29 cellular contexts compared by ENCODE assay signal in the genomic region with DNA sequence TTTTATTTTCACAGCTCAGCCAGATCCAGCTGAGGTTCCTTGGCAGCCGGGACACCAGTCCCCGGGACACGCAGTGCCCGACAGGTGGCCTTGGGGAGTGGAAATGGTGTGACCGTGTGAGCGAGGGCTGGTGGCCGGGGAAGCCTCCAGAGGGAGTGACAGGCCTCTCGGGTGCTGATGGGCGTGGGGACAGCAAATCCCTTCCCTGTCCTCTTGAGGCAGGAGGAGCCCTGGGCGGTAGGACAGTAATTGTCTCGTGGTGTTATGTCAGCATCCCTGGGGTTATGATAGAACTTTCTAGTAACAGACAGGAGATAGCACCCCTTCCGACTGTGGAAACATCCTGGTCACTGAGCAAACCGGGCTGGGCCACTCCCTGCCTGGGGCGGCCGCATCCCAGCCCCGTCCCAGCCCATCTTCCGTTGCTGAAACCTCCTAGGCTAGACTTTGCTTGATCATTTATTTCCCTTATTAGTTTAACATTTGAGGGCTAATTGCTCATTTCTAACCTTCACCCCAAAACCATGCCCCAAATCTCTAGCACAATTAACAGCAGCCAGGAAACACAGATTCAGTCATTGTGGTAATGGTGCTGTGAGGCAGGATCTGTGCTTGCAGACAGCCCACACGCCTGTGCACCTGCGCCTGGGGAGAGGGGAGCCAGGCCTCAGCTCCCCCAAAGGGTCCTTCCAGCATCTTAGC.
DNase-seq lines count a peak whose midpoint lies in the region; ATAC-seq, FAIRE-seq and TF ChIP-seq lines count a peak whose summit lies in the region.
"Had no signal": no experiment of that assay in that cellular context is flagged by ENCODE, and none has a peak within 500 bp of the region (broad histone marks: within the 10 kb centered on the region; RNA-seq: fewer than 3 reads in every experiment).

No MANE protein-coding gene starts in this region.

- in situ Hi-C loops in HepG2 (cut with HindIII; ENCODE audit: extremely low pct_ligation_motif_present, low pct_unique_long_range_greater_than_20kb): no loop called here

- H3K27ac ChIP-seq in HepG2 (ENCODE audit: extremely low read length, insufficient read depth, low read length): no peak overlapping the region
- H3K27ac ChIP-seq in right lobe of liver: no peak overlapping the region
- no peak overlapping the region for H3K27ac ChIP-seq in right cardiac atrium (ENCODE audit: low read length)
- H3K27ac ChIP-seq in lower lobe of right lung: no peak overlapping the region
- H3K27ac ChIP-seq: BLaER1, esophagus muscularis mucosa, foreskin keratinocyte, KMS-11, tibial nerve had no signal

- H3K9ac ChIP-seq in HepG2 (ENCODE audit: insufficient read depth, low read depth, low read length): no peak overlapping the region
- H3K9ac ChIP-seq: BLaER1, KMS-11 had no signal

- H3K27ac Mint-ChIP-seq in activated T-helper 17 cell treated with anti-CD3 and anti-CD28 coated beads, Interleukin-2, amount 50 U/mL, for 72 hours: no peak overlapping the region
- H3K27ac Mint-ChIP-seq: activated CD4-positive, alpha-beta T cell treated with anti-CD3 and anti-CD28 coated beads, Interleukin-2, amount 10 ng/mL, durations not matched to agents 24 days and 14 days; activated naive CD8-positive, alpha-beta T cell; naive B cell had no signal

- H3K4me1 ChIP-seq in HepG2 (ENCODE audit: insufficient read depth, low read length): no peaks in the 10 kb centered on the region
- H3K4me1 ChIP-seq in right lobe of liver: no peaks in the 10 kb centered on the region
- H3K4me1 ChIP-seq in right cardiac atrium (ENCODE audit: control insufficient read depth, insufficient read depth, low read length): no peaks in the 10 kb centered on the region
- no peaks in the 10 kb centered on the region for H3K4me1 ChIP-seq in lower lobe of right lung
- H3K4me1 ChIP-seq: esophagus muscularis mucosa, foreskin keratinocyte, tibial nerve had no signal

- peaks cover 0 to 34% of the 10 kb centered on the region in 2 experiments; a peak in 3 of 5 replicates for H3K27me3 ChIP-seq in HepG2 (ENCODE audit: control insufficient read depth in 1 of 2, insufficient read depth in 2 of 2, low read length in 2 of 2)
- H3K27me3 ChIP-seq in right lobe of liver: no peaks in the 10 kb centered on the region
- no peaks in the 10 kb centered on the region for H3K27me3 ChIP-seq in right cardiac atrium (ENCODE audit: control insufficient read depth, insufficient read depth)
- no peaks in the 10 kb centered on the region for H3K27me3 ChIP-seq in lower lobe of right lung (ENCODE audit: low read depth)
- H3K27me3 ChIP-seq: BLaER1 had no signal

- BruUV-seq in HepG2 (replicated peaks; lab: Mats Ljungman, UMichigan): no TSS peak

- POLR2A ChIA-PET in HepG2 (lab: Yijun Ruan, JAX): no interaction called here

- H3K36me3 ChIP-seq in HepG2 (replicated peaks in 1 of 2; ENCODE audit: control insufficient read depth in 1 of 2, insufficient read depth in 2 of 2, low read length in 2 of 2): no peaks in the 10 kb centered on the region
- no peaks in the 10 kb centered on the region for H3K36me3 ChIP-seq in right lobe of liver
- no peaks in the 10 kb centered on the region for H3K36me3 ChIP-seq in lower lobe of right lung

- ATAC-seq in HepG2 (peak; percentile 20; the same call in 2 of the 3 replicates), right lobe of liver (no peak), right cardiac atrium (peak; percentile 76 to 80), left lobe of liver (no peak), lower lobe of right lung (no peak), HG02610 (IDR thresholded peaks at IDR 0.05; ENCODE audit: unreplicated experiment) (no peak)
- peak; percentile 59 for ATAC-seq in activated T-helper 17 cell treated with anti-CD3 and anti-CD28 coated beads, Interleukin-2, amount 50 U/mL, for 72 hours (replicated peaks)
- ATAC-seq: foreskin keratinocyte had no signal

- H3K9me3 ChIP-seq in HepG2 (ENCODE audit: low read length) (peaks cover 22% of the 10 kb centered on the region; the same call in 1 of the 2 replicates), right lobe of liver (no peaks in the 10 kb centered on the region), right cardiac atrium (ENCODE audit: control insufficient read depth, low read length) (no peaks in the 10 kb centered on the region), lower lobe of right lung (peaks cover 13% of the 10 kb centered on the region)

- 46% methylated on average over 13 of the region's 19 CpGs for WGBS in HepG2 (ENCODE audit: low lambda C conversion rate)
- WGBS in right lobe of liver (ENCODE audit: insufficient coverage, low coverage, low lambda C conversion rate, missing lambda C conversion rate): 78% methylated on average over 13 of the region's 19 CpGs
- WGBS in right cardiac atrium: 71% methylated on average over 19 of the region's 19 CpGs

- H3K4me3 Mint-ChIP-seq in activated T-helper 17 cell treated with anti-CD3 and anti-CD28 coated beads, Interleukin-2, amount 50 U/mL, for 72 hours: no peak overlapping the region
- H3K4me3 Mint-ChIP-seq: activated CD4-positive, alpha-beta T cell treated with anti-CD3 and anti-CD28 coated beads, Interleukin-2, amount 10 ng/mL, durations not matched to agents 24 days and 14 days; activated naive CD8-positive, alpha-beta T cell; naive B cell had no signal

- no peak overlapping the region for H3K4me3 ChIP-seq in HepG2 (replicated peaks in 1 of 3; ENCODE audit: insufficient read depth in 1 of 3, low read depth in 2 of 3, low read length in 3 of 3)
- H3K4me3 ChIP-seq in right lobe of liver: no peak overlapping the region
- H3K4me3 ChIP-seq in right cardiac atrium (ENCODE audit: low read length): no peak overlapping the region
- H3K4me3 ChIP-seq in lower lobe of right lung: no peak overlapping the region
- H3K4me3 ChIP-seq: BLaER1, esophagus muscularis mucosa, tibial nerve had no signal

- no peak for TF ChIP-seq CTCF in HepG2 (CRISPR knock-in tag; IDR thresholded peaks at IDR 0.05)
- no peak for TF ChIP-seq CTCF in right lobe of liver (IDR thresholded peaks at IDR 0.05)
- no peak for TF ChIP-seq CTCF in lower lobe of right lung (IDR thresholded peaks at IDR 0.05)

- peaks cover 5% of the 10 kb centered on the region for H3K27me3 Mint-ChIP-seq in activated T-helper 17 cell treated with anti-CD3 and anti-CD28 coated beads, Interleukin-2, amount 50 U/mL, for 72 hours
- H3K27me3 Mint-ChIP-seq: activated naive CD8-positive, alpha-beta T cell had no signal

- DNase-seq in HepG2 (ENCODE audit: low spot score) (no peak), right lobe of liver (no peak), right cardiac atrium (peak; percentile 50 to 78 (median 78)), NCI-H1436 (lab: John Stamatoyannopoulos, UW) (no peak), left lobe of liver (ENCODE audit: low spot score) (no peak), lower lobe of right lung (no peak)
- DNase-seq: activated CD4-positive, alpha-beta T cell treated with anti-CD3 and anti-CD28 coated beads, Interleukin-2, amount 10 ng/mL, durations not matched to agents 24 days and 14 days; aorta; caudate nucleus; COR-L47; DMS79; foreskin keratinocyte; GF-D8; mesendoderm; naive B cell; NCI-H1436 treated with DMSO at 0.1 percent for 48 hours; NCI-H2107; NCI-H748 treated with DMSO at 0.1 percent for 48 hours; nucleus accumbens; small intestine; stimulated activated CD4-positive, alpha-beta T cell treated with anti-CD3 and anti-CD28 coated beads, Interleukin-2, amount 100 ng/mL, for 24 hours had no signal

- TF ChIP-seq POLR2A in HepG2 (IDR thresholded peaks at IDR 0.05; ENCODE audit: insufficient read depth in 1 of 2, low read depth in 2 of 2, low read length in 2 of 2) (no peak), right lobe of liver (IDR thresholded peaks at IDR 0.05) (no peak)

- no peaks in the 10 kb centered on the region for H3K36me3 Mint-ChIP-seq in activated T-helper 17 cell treated with anti-CD3 and anti-CD28 coated beads, Interleukin-2, amount 50 U/mL, for 72 hours (ENCODE audit: low read depth)
- H3K36me3 Mint-ChIP-seq: activated naive CD8-positive, alpha-beta T cell had no signal

- intact Hi-C loops in HepG2 (cut with micrococcal nuclease; ENCODE audit: unreplicated experiment): no loop called here
- intact Hi-C loops in right lobe of liver (cut with DNase I): no loop called here
- intact Hi-C loops in right cardiac atrium (cut with DNase I): no loop called here
- intact Hi-C loops in lower lobe of right lung (cut with DNase I): no loop called here

- H3K4me2 ChIP-seq in HepG2 (ENCODE audit: low read depth, low read length): no peak overlapping the region
- H3K4me2 ChIP-seq: BLaER1, KMS-11 had no signal

- H3K9me3 Mint-ChIP-seq in activated T-helper 17 cell treated with anti-CD3 and anti-CD28 coated beads, Interleukin-2, amount 50 U/mL, for 72 hours: no peaks in the 10 kb centered on the region
- H3K9me3 Mint-ChIP-seq: activated CD4-positive, alpha-beta T cell treated with anti-CD3 and anti-CD28 coated beads, Interleukin-2, amount 10 ng/mL, durations not matched to agents 24 days and 14 days had no signal

- TF ChIP-seq EP300 in HepG2 (IDR thresholded peaks at IDR 0.05; ENCODE audit: low read depth in 2 of 2, low read length in 2 of 2) (no peak), HepG2 (CRISPR knock-in tag; IDR thresholded peaks at IDR 0.05; ENCODE audit: borderline replicate concordance) (no peak)

- CTCF ChIA-PET in HepG2 (lab: Yijun Ruan, JAX; ENCODE audit: low intra/inter-chr PET ratio, low total read pairs): no interaction called here

- no peaks in the 10 kb centered on the region for H3K79me2 ChIP-seq in HepG2 (ENCODE audit: insufficient read depth, low read length)

- no peak for FAIRE-seq in HepG2 (lab: Jason Lieb, UNC)
- FAIRE-seq: H1, small intestine had no signal

- H3K4me1 Mint-ChIP-seq in activated T-helper 17 cell treated with anti-CD3 and anti-CD28 coated beads, Interleukin-2, amount 50 U/mL, for 72 hours: peaks cover 1% of the 10 kb centered on the region

- H2AFZ ChIP-seq in HepG2 (ENCODE audit: low read length): no peak overlapping the region

- no peak for TF ChIP-seq RAD21 in HepG2 (CRISPR knock-in tag; IDR thresholded peaks at IDR 0.05)

- H4K20me1 ChIP-seq in HepG2 (ENCODE audit: insufficient read depth, low read length): no peaks in the 10 kb centered on the region
- H4K20me1 ChIP-seq: BLaER1 had no signal

TF ChIP-seq in HepG2, 621 proteins besides CTCF, POLR2A, EP300 and RAD21 (continues in another document):
- TF ChIP-seq ZNF83 (CRISPR knock-in tag; IDR thresholded peaks at IDR 0.05; ENCODE audit: borderline replicate concordance): no peak

Comparison
In these comparisons a context has a peak if more than half of its experiments do, and no peak if none do; other contexts are left out.
1. ATAC-seq: peak in HepG2 (single experiment), activated T-helper 17 cell treated with anti-CD3 and anti-CD28 coated beads, Interleukin-2, amount 50 U/mL, for 72 hours (single experiment) and right cardiac atrium (2 of 2); none in right lobe of liver (0 of 4), left lobe of liver (single experiment), lower lobe of right lung (0 of 2) and HG02610 (single experiment).
2. DNase-seq: peak in right cardiac atrium (3 of 3); none in HepG2 (single experiment), right lobe of liver (0 of 3), NCI-H1436 (single experiment), left lobe of liver (single experiment) and lower lobe of right lung (single experiment).